8 cellular contexts compared by ENCODE assay signal in the genomic region with DNA sequence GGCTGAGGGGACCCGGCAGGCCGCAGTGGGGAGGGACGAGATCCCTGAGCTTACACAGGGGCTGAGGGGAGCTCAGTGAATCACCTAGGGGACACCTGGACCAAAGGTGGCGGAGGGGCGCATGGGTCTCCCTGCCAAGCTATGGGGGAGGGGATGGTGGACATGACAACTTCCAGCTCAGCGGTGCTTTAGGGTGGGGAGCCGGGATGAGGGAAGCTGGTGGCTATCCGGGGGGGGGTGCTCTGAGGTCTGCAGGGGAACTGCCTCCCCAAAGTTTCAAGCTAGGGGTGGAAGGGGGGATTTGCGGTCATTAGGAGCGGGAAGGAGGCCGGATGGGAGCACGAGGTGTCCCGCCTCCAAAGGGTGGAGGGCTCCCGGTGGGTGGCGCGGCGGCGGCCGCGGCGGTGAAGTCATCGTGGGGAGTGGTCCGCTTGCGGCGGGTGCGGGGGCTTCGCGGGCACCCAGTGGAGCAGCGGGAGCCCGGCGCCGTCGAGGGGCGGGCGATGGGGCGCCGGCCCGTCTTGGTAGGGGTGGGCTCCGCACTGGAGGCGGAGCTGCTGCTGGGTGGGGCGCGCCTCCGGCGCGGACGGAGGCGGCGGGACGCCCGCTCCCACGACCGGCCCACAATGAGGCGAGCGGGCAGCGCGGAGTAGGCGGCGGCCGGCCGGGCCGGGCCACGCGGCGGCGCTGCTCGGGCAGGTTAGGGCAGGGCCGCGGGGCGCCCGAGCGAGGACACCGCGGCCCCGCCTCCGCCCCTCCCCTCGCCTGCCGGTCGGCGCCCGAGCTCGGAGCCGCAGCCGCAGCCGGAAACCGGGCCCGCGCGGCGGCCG. TPM values are rescaled to one million over a fixed set of nuclear protein-coding genes. Genes with fewer than 3 reads are reported as not detected.
DNase-seq lines count a peak whose midpoint lies in the region; ATAC-seq lines count a peak whose summit lies in the region.

Gene MICALL1, plus strand, starts transcription at position 764 of the 830 bp plus-strand sequence. CDS start 126 bp downstream, outside the sequence.

- H3K27me3 Mint-ChIP-seq in T-cell: no peaks in the 10 kb centered on the region

- intact Hi-C loops in left ventricle myocardium superior (cut with micrococcal nuclease): no loop called here

- no peaks in the 10 kb centered on the region for H3K36me3 ChIP-seq in HUES48 (ENCODE audit: control insufficient read depth, insufficient read depth, low read length)
- H3K36me3 ChIP-seq in rectal smooth muscle tissue (ENCODE audit: control insufficient read depth, insufficient read depth, low read length): no peaks in the 10 kb centered on the region

- H3K4me3 Mint-ChIP-seq in T-cell: peak within 1 kb of the TSS; percentile 78 to 85 (median 83)

- H3K4me1 ChIP-seq in HUES48 (ENCODE audit: control insufficient read depth, insufficient read depth, low read length): peaks cover 26% of the 10 kb centered on the region
- peaks cover 22% of the 10 kb centered on the region for H3K4me1 ChIP-seq in rectal smooth muscle tissue (ENCODE audit: control insufficient read depth, insufficient read depth, low read length)

- H3K27ac ChIP-seq in HUES48 (ENCODE audit: low read depth, low read length) (peak within 1 kb of the TSS; percentile 83), rectal smooth muscle tissue (ENCODE audit: low read depth, low read length) (peak within 1 kb of the TSS; percentile 90)

- H3K27ac Mint-ChIP-seq in T-cell: peak within 1 kb of the TSS; percentile 85

- H3K9me3 ChIP-seq in HUES48 (ENCODE audit: control insufficient read depth, insufficient read depth, low read length): no peaks in the 10 kb centered on the region

- H3K27me3 ChIP-seq in HUES48 (ENCODE audit: control insufficient read depth, insufficient read depth, low read length) (no peaks in the 10 kb centered on the region), rectal smooth muscle tissue (ENCODE audit: control insufficient read depth, insufficient read depth, low read length) (no peaks in the 10 kb centered on the region)

- H3K9me3 Mint-ChIP-seq in T-cell: no peaks in the 10 kb centered on the region

- H3K36me3 Mint-ChIP-seq in T-cell: no peaks in the 10 kb centered on the region

- ATAC-seq in GM21367 (IDR thresholded peaks at IDR 0.05; ENCODE audit: unreplicated experiment): peak; percentile 64
- peak; percentile 84 to 89 (median 88) for ATAC-seq in T-cell (replicated peaks in 1 of 4)
- ATAC-seq in left ventricle myocardium superior: peak; percentile 90
- ATAC-seq in HG03025 (IDR thresholded peaks at IDR 0.05; ENCODE audit: low FRiP score, unreplicated experiment): no peak

- peak within 1 kb of the TSS; percentile 74; the same call in 1 of the 2 replicates for H3K9ac ChIP-seq in HUES48 (ENCODE audit: low read depth, low read length)
- H3K9ac ChIP-seq in rectal smooth muscle tissue (ENCODE audit: low read length): peak within 1 kb of the TSS; percentile 78

- H3K4me1 Mint-ChIP-seq in T-cell: peaks cover 20 to 38% (median 30%) of the 10 kb centered on the region in 3 donors

- CTCF ChIA-PET in T-cell (lab: Charles Lee): interaction anchor here (0.6 to 1.7 kb wide), 5 partner anchors 9 to 1840 kb away, joined by 3 to 10 read pairs (median 4); partner anchors contain the start of gene ANKRD54 (in 1 of the 2)

- POLR2A ChIA-PET in T-cell (lab: Charles Lee): interaction anchor here (0.6 kb wide), 3 partner anchors 43 to 776 kb away, joined by 4 to 6 read pairs (median 4); partner anchors contain the start of gene TOMM22 (in 1 of the 2)

- DNase-seq in COR-L47 (lab: John Stamatoyannopoulos, UW): peak; percentile 37
- DNase-seq in T-cell: peak in 32 of 34 experiments; percentile 19 to 74 (median 46)
- DNase-seq in amniotic stem cell (lab: John Stamatoyannopoulos, UW): peak; percentile 40
- peak; percentile 87 for DNase-seq in left ventricle myocardium superior

- peak within 1 kb of the TSS; percentile 72 for H3K4me3 ChIP-seq in HUES48 (ENCODE audit: low read depth, low read length)
- peak within 1 kb of the TSS; percentile 73 for H3K4me3 ChIP-seq in rectal smooth muscle tissue (ENCODE audit: low read length)

RNA-seq across cellular contexts. Expression of gene MICALL1, which starts in this region (rescaled TPM):
- total RNA-seq in T-cell (10 to 100 TPM; 23.6 to 39.0 (median 34.3) TPM), left ventricle myocardium superior (20.1 TPM)

Comparison
In these comparisons a context has a peak if more than half of its experiments do, and no peak if none do; other contexts are left out.
1. DNase-seq: peak in every context shown above with its lines; median percentile 87 in left ventricle myocardium superior; 46 in T-cell; 40 in amniotic stem cell; 37 in COR-L47.